In the genomic region with DNA sequence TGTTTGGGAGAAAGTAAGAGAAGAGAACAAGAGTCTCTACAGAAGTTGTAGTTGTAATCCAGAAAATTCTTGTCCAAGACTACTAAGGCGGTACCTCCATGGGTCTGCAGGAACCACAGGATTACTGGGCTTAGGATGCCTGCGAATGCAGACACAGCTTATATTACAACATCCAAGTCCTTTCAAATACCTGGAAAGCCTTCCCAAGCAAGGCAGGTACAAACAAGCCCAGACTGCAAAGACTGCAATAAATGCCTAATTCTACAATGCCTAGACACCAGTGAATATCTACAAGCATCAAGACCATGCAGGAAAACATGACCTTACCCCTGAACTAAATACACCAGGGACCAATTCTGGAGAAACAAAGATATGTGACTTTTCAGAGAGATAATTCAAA, we compare ENCODE assay signal across 27 cellular contexts.
"Had no signal": no experiment of that assay in that cellular context is flagged by ENCODE, and none has a peak within 500 bp of the region (broad histone marks: within the 10 kb centered on the region; RNA-seq: fewer than 3 reads in every experiment).

No MANE protein-coding gene starts in this region.

- H3K36me3 ChIP-seq: cardiac muscle cell, colonic mucosa, gastroesophageal sphincter, right lobe of liver, upper lobe of right lung had no signal

- FAIRE-seq: endometrium, kidney had no signal

- H3K27me3 Mint-ChIP-seq: activated naive CD4-positive, alpha-beta T cell treated with anti-CD3 and anti-CD28 coated beads, Interleukin-2, amount 10 ng/mL, durations not matched to agents 7 days and 5 days; activated T-cell treated with anti-CD3 and anti-CD28 coated beads, Interleukin-2, amount 50 U/mL, for 24 hours; naive B cell had no signal

- H3K27ac ChIP-seq: cardiac muscle cell, colonic mucosa, gastroesophageal sphincter, parathyroid adenoma, right lobe of liver, upper lobe of right lung had no signal

- H3K4me1 Mint-ChIP-seq: activated CD4-positive, alpha-beta memory T cell treated with anti-CD3 and anti-CD28 coated beads, Interleukin-2, amount 10 ng/mL, durations not matched to agents 7 days and 5 days; activated CD4-positive, alpha-beta T cell treated with anti-CD3 and anti-CD28 coated beads, Interleukin-2, amount 10 ng/mL, durations not matched to agents 7 days and 5 days; activated naive CD4-positive, alpha-beta T cell treated with anti-CD3 and anti-CD28 coated beads, Interleukin-2, amount 10 ng/mL, durations not matched to agents 7 days and 5 days; naive B cell had no signal

- H3K9me3 ChIP-seq: colonic mucosa, gastroesophageal sphincter, right lobe of liver, upper lobe of right lung had no signal

- H3K9ac ChIP-seq: parathyroid adenoma had no signal

- H3K27me3 ChIP-seq: cardiac muscle cell, colonic mucosa, gastroesophageal sphincter, right lobe of liver, upper lobe of right lung had no signal

- H3K4me1 ChIP-seq: colonic mucosa, gastroesophageal sphincter, parathyroid adenoma, right lobe of liver, upper lobe of right lung had no signal

- ATAC-seq: gastroesophageal sphincter; left colon; stimulated activated naive CD8-positive, alpha-beta T cell treated with anti-CD3 and anti-CD28 coated beads, Interleukin-15, Interleukin-2, amounts not matched to agents 100 U/mL and 50 U/mL, for 24 hours had no signal

- H3K4me3 ChIP-seq: cardiac muscle cell, colonic mucosa, gastroesophageal sphincter, right lobe of liver, upper lobe of right lung had no signal

- H3K9me3 Mint-ChIP-seq: activated CD4-positive, alpha-beta memory T cell treated with anti-CD3 and anti-CD28 coated beads, Interleukin-2, amount 10 ng/mL, durations not matched to agents 7 days and 5 days; activated CD4-positive, alpha-beta T cell treated with anti-CD3 and anti-CD28 coated beads, Interleukin-2, amount 10 ng/mL, durations not matched to agents 7 days and 5 days; activated naive CD4-positive, alpha-beta T cell treated with anti-CD3 and anti-CD28 coated beads, Interleukin-2, amount 10 ng/mL, durations not matched to agents 7 days and 5 days; activated T-cell treated with anti-CD3 and anti-CD28 coated beads, Interleukin-2, amount 50 U/mL, for 24 hours; naive B cell had no signal

- H2AFZ ChIP-seq: parathyroid adenoma had no signal

- H3K27ac Mint-ChIP-seq: activated CD4-positive, alpha-beta memory T cell treated with anti-CD3 and anti-CD28 coated beads, Interleukin-2, amount 10 ng/mL, durations not matched to agents 7 days and 5 days; activated CD4-positive, alpha-beta T cell treated with anti-CD3 and anti-CD28 coated beads, Interleukin-2, amount 10 ng/mL, durations not matched to agents 7 days and 5 days; activated naive CD4-positive, alpha-beta T cell treated with anti-CD3 and anti-CD28 coated beads, Interleukin-2, amount 10 ng/mL, durations not matched to agents 7 days and 5 days; activated T-cell treated with anti-CD3 and anti-CD28 coated beads, Interleukin-2, amount 50 U/mL, for 24 hours; naive B cell had no signal

- H3K36me3 Mint-ChIP-seq: activated naive CD4-positive, alpha-beta T cell treated with anti-CD3 and anti-CD28 coated beads, Interleukin-2, amount 10 ng/mL, durations not matched to agents 7 days and 5 days; mesothelial cell of epicardium; naive B cell had no signal

- DNase-seq: activated CD4-positive, alpha-beta memory T cell treated with anti-CD3 and anti-CD28 coated beads, Interleukin-2, amount 10 ng/mL, durations not matched to agents 7 days and 5 days; activated CD4-positive, alpha-beta T cell treated with anti-CD3 and anti-CD28 coated beads, Interleukin-2, amount 10 ng/mL, durations not matched to agents 7 days and 5 days; activated CD4-positive, CD25-positive, alpha-beta regulatory T cell treated with anti-CD3 and anti-CD28 coated beads, Interleukin-2, amount 50 U/mL, for 72 hours; activated CD8-positive, alpha-beta memory T cell treated with anti-CD3 and anti-CD28 coated beads, Interleukin-2, amount 50 U/mL, for 48 hours; activated gamma-delta T cell; activated naive CD4-positive, alpha-beta T cell treated with anti-CD3 and anti-CD28 coated beads, Interleukin-2, amount 10 ng/mL, durations not matched to agents 7 days and 5 days; activated T-cell treated with anti-CD3 and anti-CD28 coated beads, Interleukin-2, amount 50 U/mL, for 24 hours; amniotic stem cell; cerebellar nuclear complex; colonic mucosa; effector CD8-positive, alpha-beta T cell; head of caudate nucleus; hippocampal formation; kidney; left colon; naive B cell; occipital lobe; right lobe of liver; stimulated activated CD4-positive, alpha-beta T cell treated with anti-CD3 and anti-CD28 coated beads, Interleukin-4, amount 100 ng/mL, for 1 hour; stimulated activated naive CD8-positive, alpha-beta T cell treated with anti-CD3 and anti-CD28 coated beads, Interleukin-15, Interleukin-2, amounts not matched to agents 100 U/mL and 50 U/mL, for 24 hours; T-helper 2 cell; upper lobe of right lung had no signal

- H3K79me2 ChIP-seq: parathyroid adenoma had no signal

- H3K4me3 Mint-ChIP-seq: activated CD4-positive, alpha-beta memory T cell treated with anti-CD3 and anti-CD28 coated beads, Interleukin-2, amount 10 ng/mL, durations not matched to agents 7 days and 5 days; activated CD4-positive, alpha-beta T cell treated with anti-CD3 and anti-CD28 coated beads, Interleukin-2, amount 10 ng/mL, durations not matched to agents 7 days and 5 days; activated naive CD4-positive, alpha-beta T cell treated with anti-CD3 and anti-CD28 coated beads, Interleukin-2, amount 10 ng/mL, durations not matched to agents 7 days and 5 days; activated T-cell treated with anti-CD3 and anti-CD28 coated beads, Interleukin-2, amount 50 U/mL, for 24 hours; mesothelial cell of epicardium; naive B cell had no signal
